In genomic region chr6:84428300-84428907, GRCh38 we compare ENCODE assay signal across 9 cellular contexts.
DNase-seq lines count a peak whose midpoint lies in the region; ATAC-seq and TF ChIP-seq lines count a peak whose summit lies in the region.
"Had no signal": no experiment of that assay in that cellular context is flagged by ENCODE, and none has a peak within 500 bp of the region (broad histone marks: within the 10 kb centered on the region; RNA-seq: fewer than 3 reads in every experiment).

No MANE protein-coding gene starts in this region.

- no peak overlapping the region for H3K4me3 ChIP-seq in cardiac muscle cell

- H3K4me3 Mint-ChIP-seq in WTC11, result no peak overlapping the region
- H3K4me3 Mint-ChIP-seq: CD4-positive, CD25-positive, alpha-beta regulatory T cell had no signal

- H3K36me3 ChIP-seq in cardiac muscle cell, result no peaks in the 10 kb centered on the region

- peak; percentile 80 for ATAC-seq in WTC11
- ATAC-seq in stimulated activated naive CD8-positive, alpha-beta T cell treated with anti-CD3 and anti-CD28 coated beads, Interleukin-15, Interleukin-2, amounts not matched to agents 100 U/mL and 50 U/mL, for 24 hours, result no peak
- ATAC-seq in GM18498 (IDR thresholded peaks at IDR 0.05; ENCODE audit: unreplicated experiment), result no peak

- H3K9me3 Mint-ChIP-seq in WTC11, result no peaks in the 10 kb centered on the region

- no peak overlapping the region for H3K27ac Mint-ChIP-seq in WTC11
- H3K27ac Mint-ChIP-seq: CD4-positive, CD25-positive, alpha-beta regulatory T cell had no signal

- H3K36me3 Mint-ChIP-seq in WTC11, result no peaks in the 10 kb centered on the region
- H3K36me3 Mint-ChIP-seq: CD4-positive, CD25-positive, alpha-beta regulatory T cell had no signal

- CTCF ChIA-PET in WTC11 (lab: Charles Lee), result interaction anchor here (0.5 to 1.6 kb wide), 13 partner anchors 13 to 681 kb away, joined by 3 to 10 read pairs (median 3); partner anchors contain the start of gene CEP162

- H3K9me3 ChIP-seq in cardiac muscle cell (ENCODE audit: low read depth), result no peaks in the 10 kb centered on the region

- no peak overlapping the region for H3K27ac ChIP-seq in cardiac muscle cell

- H3K4me1 Mint-ChIP-seq in WTC11, result peaks cover 25% of the 10 kb centered on the region
- H3K4me1 Mint-ChIP-seq: CD4-positive, CD25-positive, alpha-beta regulatory T cell had no signal

- TF ChIP-seq CTCF in GM20000 (IDR thresholded peaks at IDR 0.05; ENCODE audit: extremely low read depth, missing control alignments), result peak; percentile 50
- peak; percentile 51; the same call in 1 of the 2 replicates for TF ChIP-seq CTCF in WTC11 (IDR thresholded peaks at IDR 0.05)
- peak; percentile 94 for TF ChIP-seq CTCF in cardiac muscle cell (IDR thresholded peaks at IDR 0.05; ENCODE audit: low read depth, low read length)

- no peaks in the 10 kb centered on the region for H3K27me3 Mint-ChIP-seq in WTC11 (ENCODE audit: low read depth)

- DNase-seq in NCI-H146 (lab: John Stamatoyannopoulos, UW), result peak; percentile 13
- DNase-seq in NCI-H146 treated with DMSO at 0.1 percent for 48 hours (lab: John Stamatoyannopoulos, UW; ENCODE audit: unreplicated experiment), result no peak
- peak; percentile 25 for DNase-seq in GM20000 (ENCODE audit: low spot score)
- peak; percentile 28 for DNase-seq in LoVo (ENCODE audit: low spot score)
- peak; percentile 70 for DNase-seq in WTC11 (ENCODE audit: low spot score)
- peak; percentile 75 to 81 for DNase-seq in cardiac muscle cell (ENCODE audit: low read depth in 1 of 2, low spot score in 1 of 2)
- DNase-seq in stimulated activated naive CD8-positive, alpha-beta T cell treated with anti-CD3 and anti-CD28 coated beads, Interleukin-15, Interleukin-2, amounts not matched to agents 100 U/mL and 50 U/mL, for 24 hours, result peak; percentile 17

- POLR2A ChIA-PET in WTC11 (lab: Charles Lee), result no interaction called here

- H3K27me3 ChIP-seq in cardiac muscle cell, result peaks cover 55% of the 10 kb centered on the region

- H3K4me1 ChIP-seq in cardiac muscle cell (ENCODE audit: low read depth), result no peaks in the 10 kb centered on the region

TF ChIP-seq in WTC11, 78 proteins besides CTCF, POLR2A, EP300 and RAD21:
- TF ChIP-seq ZNF263 (CRISPR knock-in tag; IDR thresholded peaks at IDR 0.05; ENCODE audit: low read depth), result no peak
- no peak for TF ChIP-seq ZSCAN18 (CRISPR knock-in tag; IDR thresholded peaks at IDR 0.05)
TF ChIP-seq in WTC11: peak in this region for 0.
